In genomic region chr3:39141211-39141995, GRCh38 we compare ENCODE assay signal across 8 cellular contexts. TPM values are rescaled to one million over a fixed set of nuclear protein-coding genes. Genes with fewer than 3 reads are reported as not detected.
DNase-seq lines count a peak whose midpoint lies in the region; FAIRE-seq and TF ChIP-seq lines count a peak whose summit lies in the region.

No MANE protein-coding gene starts in this region.

- TF ChIP-seq CTCF in HFFc6 (IDR thresholded peaks at IDR 0.05): no peak
- TF ChIP-seq CTCF in cardiac fibroblast (IDR thresholded peaks at IDR 0.05; ENCODE audit: low read depth, low read length): no peak
- TF ChIP-seq CTCF in BE2C (IDR thresholded peaks at IDR 0.05; ENCODE audit: low read depth, low read length): no peak

- H3K36me3 ChIP-seq in mesodermal cell (ENCODE audit: control insufficient read depth, insufficient read depth, low read length): peaks cover 76% of the 10 kb centered on the region
- peaks cover 14% of the 10 kb centered on the region for H3K36me3 ChIP-seq in BE2C

- H3K4me3 ChIP-seq in cardiac fibroblast (replicated peaks in 1 of 2; ENCODE audit: low read depth in 2 of 2, low read length in 2 of 2): no peak overlapping the region
- no peak overlapping the region for H3K4me3 ChIP-seq in mesodermal cell (ENCODE audit: extremely low read depth, insufficient read depth, low read length, poor library complexity, severe bottlenecking)
- no peak overlapping the region for H3K4me3 ChIP-seq in BE2C (ENCODE audit: low read depth, low read length)

- 100% methylated on average over 1 of the region's 3 CpGs; no CpG with 5 or more reads in 1 of the 2 experiments for WGBS in mesodermal cell (ENCODE audit: insufficient coverage in 2 of 2), 2 experiments

- peaks cover 7% of the 10 kb centered on the region for H3K27me3 Mint-ChIP-seq in HFFc6 (ENCODE audit: insufficient read depth)

- no peaks in the 10 kb centered on the region for H3K27me3 ChIP-seq in BE2C

- H3K9me3 ChIP-seq in mesodermal cell (ENCODE audit: control insufficient read depth, low read length) (no peaks in the 10 kb centered on the region), BE2C (no peaks in the 10 kb centered on the region)

- peak overlapping the region; percentile 30 for H3K27ac ChIP-seq in mesodermal cell (ENCODE audit: low read depth, low read length, severe bottlenecking)

- H3K4me1 Mint-ChIP-seq in HFFc6 (ENCODE audit: low read depth): peaks cover 56% of the 10 kb centered on the region

- H3K4me1 ChIP-seq in mesodermal cell (ENCODE audit: control insufficient read depth, insufficient read depth, low read length, poor library complexity, severe bottlenecking): peaks cover 38% of the 10 kb centered on the region
- peaks cover 21% of the 10 kb centered on the region for H3K4me1 ChIP-seq in BE2C

- H3K27ac Mint-ChIP-seq in HFFc6: peak overlapping the region; percentile 46

- DNase-seq in A172 (ENCODE audit: low spot score): peak; percentile 55
- DNase-seq in HFFc6: peak; percentile 40
- DNase-seq in cardiac fibroblast (ENCODE audit: low read depth in 2 of 2): peak; percentile 56 to 60
- no peak for DNase-seq in cerebellar nuclear complex (lab: John Stamatoyannopoulos, UW)
- no peak for DNase-seq in NCI-H2227 treated with DMSO at 0.1 percent for 48 hours (lab: John Stamatoyannopoulos, UW)
- DNase-seq in frontal cortex (ENCODE audit: low spot score in 2 of 2): no peak
- no peak for DNase-seq in BE2C

- H3K36me3 Mint-ChIP-seq in HFFc6 (ENCODE audit: low read depth): peaks cover 25% of the 10 kb centered on the region

- no peaks in the 10 kb centered on the region for H3K9me3 Mint-ChIP-seq in HFFc6

- FAIRE-seq in frontal cortex (lab: Jason Lieb, UNC): no peak

- H3K4me3 Mint-ChIP-seq in HFFc6: 0 out of 2 replicates have a peak overlapping the region, but pooled peaks have one; percentile 22

RNA-seq across cellular contexts. Expression of gene CSRNP1, which starts 12.0 kb away (rescaled TPM):
- total RNA-seq in A172 (2014; rRNA removed; shearing (Covaris generic)): 19.7 and 22.4 TPM in 2 replicates
- total RNA-seq in HFFc6 (2021; fragmentation: NEBNext Ultra II Directional; extraction: Animal tissue kit (Norgen Biotek cat#: 25700)): 10 to 100 TPM; 10.5 to 18.2 (median 12.5) TPM
- polyA plus RNA-seq in mesodermal cell (2013, experiment 1 of 2): 43.3 TPM
- polyA plus RNA-seq in mesodermal cell (2013, experiment 2 of 2): 34.8 TPM
- total RNA-seq in frontal cortex: 2.4 TPM
- 36.7 TPM for polyA plus RNA-seq in BE2C (2012; ENCODE audit: insufficient read depth, insufficient read length, low read depth)

RNA-seq across cellular contexts. Expression of gene TTC21A, which starts 33.9 kb away (rescaled TPM):
- total RNA-seq in A172 (2014; rRNA removed; shearing (Covaris generic)): 1.3 and 2.3 TPM in 2 replicates
- total RNA-seq in HFFc6 (2021; fragmentation: NEBNext Ultra II Directional; extraction: Animal tissue kit (Norgen Biotek cat#: 25700)): 1 to 10 TPM in 5 of 6 experiments, under 1 TPM in 1; 0.91 to 2.2 (median 1.8) TPM
- 4.5 TPM for polyA plus RNA-seq in mesodermal cell (2013, experiment 1 of 2)
- polyA plus RNA-seq in mesodermal cell (2013, experiment 2 of 2): 3.6 TPM
- total RNA-seq in frontal cortex: 3.7 TPM
- 4.8 TPM for polyA plus RNA-seq in BE2C (2012; ENCODE audit: insufficient read depth, insufficient read length, low read depth)

RNA-seq across cellular contexts. Expression of gene GORASP1, which starts 34.0 kb away (rescaled TPM):
- total RNA-seq in A172 (2014; rRNA removed; shearing (Covaris generic)): 27.1 and 42.3 TPM in 2 replicates
- total RNA-seq in HFFc6 (2021; fragmentation: NEBNext Ultra II Directional; extraction: Animal tissue kit (Norgen Biotek cat#: 25700)): 10 to 100 TPM; 42.7 to 52.1 (median 47.0) TPM
- 45.0 TPM for polyA plus RNA-seq in mesodermal cell (2013, experiment 1 of 2)
- 38.8 TPM for polyA plus RNA-seq in mesodermal cell (2013, experiment 2 of 2)
- total RNA-seq in frontal cortex: 20.4 TPM
- 65.7 TPM for polyA plus RNA-seq in BE2C (2012; ENCODE audit: insufficient read depth, insufficient read length, low read depth)

RNA-seq across cellular contexts. Expression of gene XIRP1, which starts 51.0 kb away (rescaled TPM):
- not detected in 2 replicates for total RNA-seq in A172 (2014; rRNA removed; shearing (Covaris generic))
- not detected for total RNA-seq in HFFc6 (2021; fragmentation: NEBNext Ultra II Directional; extraction: Animal tissue kit (Norgen Biotek cat#: 25700))
- polyA plus RNA-seq in mesodermal cell (2013, experiment 1 of 2): 3.6 TPM
- 3.4 TPM for polyA plus RNA-seq in mesodermal cell (2013, experiment 2 of 2)
- total RNA-seq in frontal cortex: not detected
- not detected for polyA plus RNA-seq in BE2C (2012; ENCODE audit: insufficient read depth, insufficient read length, low read depth)

Comparison
In these comparisons a context has a peak if more than half of its experiments do, and no peak if none do; other contexts are left out.
1. DNase-seq: peak in A172 (single experiment), HFFc6 (single experiment) and cardiac fibroblast (2 of 2); none in cerebellar nuclear complex (0 of 2), NCI-H2227 treated with DMSO at 0.1 percent for 48 hours (single experiment), frontal cortex (0 of 2) and BE2C (single experiment).